In genomic region chr11:61065955-61066638, GRCh38 we compare ENCODE assay signal across 16 cellular contexts. TPM values are rescaled to one million over a fixed set of nuclear protein-coding genes. Genes with fewer than 3 reads are reported as not detected.
DNase-seq lines count a peak whose midpoint lies in the region; ATAC-seq and TF ChIP-seq lines count a peak whose summit lies in the region.
"Had no signal": no experiment of that assay in that cellular context is flagged by ENCODE, and none has a peak within 500 bp of the region (broad histone marks: within the 10 kb centered on the region; RNA-seq: fewer than 3 reads in every experiment).

No MANE protein-coding gene starts in this region.

- in situ Hi-C loops in transverse colon (cut with MboI; ENCODE audit: low pct_ligation_motif_present in 1 of 4, low pct_unique_long_range_greater_than_20kb in 1 of 4, low sequenced_read_pairs in 3 of 4) = no loop called here

- 77 to 87% methylated on average over 19 of the region's 19 CpGs for WGBS in sigmoid colon, 2 donors
- 74 to 91% methylated on average over 7 to 19 of the region's 19 CpGs for WGBS in transverse colon (ENCODE audit: low coverage in 1 of 2), 2 donors

- no peaks in the 10 kb centered on the region for H3K36me3 Mint-ChIP-seq in CD4-positive, alpha-beta T cell (ENCODE audit: low read depth)

- H3K4me1 ChIP-seq in Peyer's patch (peaks cover 0 to 13% (median 4%) of the 10 kb centered on the region in 4 donors), sigmoid colon (peaks cover 0 to 8% (median 4%) of the 10 kb centered on the region in 4 donors), transverse colon (peaks cover 2 to 9% (median 6%) of the 10 kb centered on the region in 4 donors)

- TF ChIP-seq POLR2A in Peyer's patch (IDR thresholded peaks at IDR 0.05) = no peak
- no peak for TF ChIP-seq POLR2A in sigmoid colon (IDR thresholded peaks at IDR 0.05)
- TF ChIP-seq POLR2A in transverse colon (IDR thresholded peaks at IDR 0.05) = no peak

- no peaks in the 10 kb centered on the region for H3K27me3 ChIP-seq in CD4-positive, alpha-beta T cell (ENCODE audit: control insufficient read depth, insufficient read depth, low read length)
- H3K27me3 ChIP-seq in Peyer's patch (no peaks in the 10 kb centered on the region), sigmoid colon (no peaks in the 10 kb centered on the region), transverse colon (no peaks in the 10 kb centered on the region)

- peak overlapping the region in 1 of 4 donors; percentile 9 for H3K4me3 ChIP-seq in Peyer's patch
- H3K4me3 ChIP-seq in sigmoid colon = no peak overlapping the region
- no peak overlapping the region for H3K4me3 ChIP-seq in transverse colon
- H3K4me3 ChIP-seq: GM23338 had no signal

- ATAC-seq in CD4-positive, alpha-beta T cell (ENCODE audit: poor library complexity) = no peak
- ATAC-seq in HG03565 (IDR thresholded peaks at IDR 0.05; ENCODE audit: unreplicated experiment) = no peak
- ATAC-seq: GM23338 had no signal

- no peaks in the 10 kb centered on the region for H3K27me3 Mint-ChIP-seq in CD4-positive, alpha-beta T cell

- H3K4me1 Mint-ChIP-seq in CD4-positive, alpha-beta T cell (ENCODE audit: low read depth) = peaks cover 91% of the 10 kb centered on the region

- peak in 5 of 10 experiments; percentile 15 to 49 (median 28) for DNase-seq in CD4-positive, alpha-beta T cell
- DNase-seq in Peyer's patch (peak in 2 of 3 donors; percentile 61 to 65), sigmoid colon (peak; percentile 48), NCI-H345 treated with DMSO at 0.1 percent for 48 hours (lab: John Stamatoyannopoulos, UW; ENCODE audit: unreplicated experiment) (no peak), HT-29 (ENCODE audit: low spot score) (no peak), transverse colon (no peak)
- peak; percentile 60 for DNase-seq in activated naive CD4-positive, alpha-beta T cell treated with anti-CD3 and anti-CD28 coated beads, Interleukin-2, amount 50 U/mL, for 16 hours
- DNase-seq: C1 segment of cervical spinal cord, mesenchymal stem cell, OCI-M1, posterior cingulate gyrus had no signal

- no peaks in the 10 kb centered on the region for H3K9me3 ChIP-seq in CD4-positive, alpha-beta T cell (ENCODE audit: control insufficient read depth, low read length)
- H3K9me3 ChIP-seq in Peyer's patch (no peaks in the 10 kb centered on the region), sigmoid colon (no peaks in the 10 kb centered on the region), transverse colon (no peaks in the 10 kb centered on the region)

- POLR2A ChIA-PET in CD4-positive, alpha-beta T cell (lab: Charles Lee) = interaction anchor here (0.6 to 5.8 kb wide), 16 partner anchors 8 to 84 kb away, joined by 3 to 91 read pairs (median 10); no protein-coding TSS in a partner anchor

- no peak for TF ChIP-seq CTCF in CD4-positive, alpha-beta T cell (IDR thresholded peaks at IDR 0.05)
- no peak for TF ChIP-seq CTCF in Peyer's patch (IDR thresholded peaks at IDR 0.05)
- no peak for TF ChIP-seq CTCF in sigmoid colon (IDR thresholded peaks at IDR 0.05)
- no peak for TF ChIP-seq CTCF in transverse colon (IDR thresholded peaks at IDR 0.05)

- peak overlapping the region; percentile 37 for H3K27ac ChIP-seq in CD4-positive, alpha-beta T cell (ENCODE audit: low read depth, low read length)
- no peak overlapping the region for H3K27ac ChIP-seq in Peyer's patch
- H3K27ac ChIP-seq in sigmoid colon = no peak overlapping the region
- no peak overlapping the region for H3K27ac ChIP-seq in transverse colon

- intact Hi-C loops in CD4-positive, alpha-beta T cell (cut with DNase I, micrococcal nuclease) = loop anchor here in 1 of 2 experiments (2.0 kb wide), 1 partner anchor 17 kb away; no protein-coding TSS in a partner anchor
- intact Hi-C loops in sigmoid colon (cut with DNase I) (no loop called here), transverse colon (cut with DNase I; ENCODE audit: low total_unique reads) (no loop called here)

- H3K9me3 Mint-ChIP-seq in CD4-positive, alpha-beta T cell = no peaks in the 10 kb centered on the region
- H3K9me3 Mint-ChIP-seq: GM23338 had no signal

- TF ChIP-seq EP300 in sigmoid colon (IDR thresholded peaks at IDR 0.05) (no peak), transverse colon (IDR thresholded peaks at IDR 0.05; ENCODE audit: low read depth) (no peak)

- peak overlapping the region; percentile 80 for H3K4me3 Mint-ChIP-seq in CD4-positive, alpha-beta T cell
- H3K4me3 Mint-ChIP-seq: GM23338 had no signal

- CTCF ChIA-PET in CD4-positive, alpha-beta T cell (lab: Charles Lee) = interaction anchor here (1.1 to 1.4 kb wide), 2 partner anchors 13 to 63 kb away, joined by 3 to 7 read pairs; no protein-coding TSS in a partner anchor

- peak overlapping the region; percentile 92 for H3K27ac Mint-ChIP-seq in CD4-positive, alpha-beta T cell
- H3K27ac Mint-ChIP-seq: GM23338 had no signal

- H3K36me3 ChIP-seq in Peyer's patch (no peaks in the 10 kb centered on the region), sigmoid colon (no peaks in the 10 kb centered on the region), transverse colon (no peaks in the 10 kb centered on the region)

RNA-seq across cellular contexts. Expression of gene CD5, which starts 36.2 kb away (rescaled TPM):
- 100 to 1,000 TPM; 421 to 423 TPM for total RNA-seq in CD4-positive, alpha-beta T cell
- total RNA-seq in Peyer's patch (1 to 10 TPM; 1.5 to 8.3 (median 3.7) TPM), sigmoid colon (under 1 TPM in 2 of 4 donors, not detected in 2; 0.54 to 0.55 TPM), transverse colon (1 to 10 TPM in 3 of 4 donors, not detected in 1; 1.6 to 7.5 (median 3.7) TPM)
- 10 to 100 TPM in 1 of 3 donors, under 1 TPM in 2; 0.23 to 12.3 (median 0.60) TPM for polyA plus RNA-seq in sigmoid colon
- not detected in 2 replicates for total RNA-seq in HT-29 (2014; rRNA removed; shearing (Covaris generic))
- total RNA-seq: astrocyte, fibroblast of villous mesenchyme, GM23338, MCF 10A had no signal
- polyA plus RNA-seq: GM23338 had no signal

Comparison
In these comparisons a context has a peak if more than half of its experiments do, and no peak if none do; other contexts are left out.
1. DNase-seq: peak in Peyer's patch (2 of 3), activated naive CD4-positive, alpha-beta T cell treated with anti-CD3 and anti-CD28 coated beads, Interleukin-2, amount 50 U/mL, for 16 hours (single experiment) and sigmoid colon (single experiment); none in NCI-H345 treated with DMSO at 0.1 percent for 48 hours (single experiment), HT-29 (single experiment) and transverse colon (single experiment).
2. RNA of gene CD5, which starts 36.2 kb away (total RNA-seq): 421 to 423 TPM in CD4-positive, alpha-beta T cell; 1.5 to 8.3 TPM in Peyer's patch, 1.6 to 7.5 TPM in transverse colon, 0.54 to 0.55 TPM in sigmoid colon and not detected in HT-29; every median in the first group is over 10 times any median in the second.